In the genomic region with DNA sequence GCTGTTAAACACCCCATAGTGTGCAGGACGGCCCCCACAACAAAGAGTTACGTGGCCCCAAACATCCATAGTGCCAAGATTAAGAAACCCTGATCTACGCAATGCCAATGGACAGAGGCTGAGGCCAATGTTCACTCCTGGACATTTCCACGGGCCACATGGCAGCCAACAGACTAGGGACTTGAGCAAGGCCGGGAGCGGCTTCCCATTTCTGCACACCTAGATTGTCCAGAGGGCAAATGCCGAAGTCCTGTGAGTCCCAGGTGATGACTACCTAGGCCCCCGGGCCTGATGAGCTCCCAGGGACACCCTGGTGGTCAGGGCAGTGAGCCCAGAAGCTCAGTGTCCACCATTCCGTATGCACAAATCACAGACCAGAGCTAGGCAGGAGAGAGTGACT, we compare ENCODE assay signal across 18 cellular contexts.
A peak's percentile ranks its signal among the peaks of the same experiment; 100 is the strongest.
DNase-seq lines count a peak whose midpoint lies in the region; ATAC-seq, FAIRE-seq and TF ChIP-seq lines count a peak whose summit lies in the region.
"Had no signal": no experiment of that assay in that cellular context is flagged by ENCODE, and none has a peak within 500 bp of the region (broad histone marks: within the 10 kb centered on the region; RNA-seq: fewer than 3 reads in every experiment).

No MANE protein-coding gene starts in this region.

- peaks cover 6 to 41% (median 25%) of the 10 kb centered on the region in 4 donors for H3K4me1 ChIP-seq in liver (ENCODE audit: control insufficient read depth in 4 of 4, insufficient read depth in 4 of 4, low read length in 3 of 4)
- H3K4me1 ChIP-seq in HepG2 (ENCODE audit: insufficient read depth, low read length): no peaks in the 10 kb centered on the region
- H3K4me1 ChIP-seq in right lobe of liver: peaks cover 0 to 27% (median 10%) of the 10 kb centered on the region in 4 donors
- H3K4me1 ChIP-seq: Caco-2 had no signal

- no peaks in the 10 kb centered on the region for H3K27me3 ChIP-seq in liver (ENCODE audit: control insufficient read depth in 4 of 4, insufficient read depth in 4 of 4, low read length in 3 of 4)
- H3K27me3 ChIP-seq in HepG2 (ENCODE audit: control insufficient read depth in 1 of 2, insufficient read depth in 2 of 2, low read length in 2 of 2): peaks cover 9 to 76% of the 10 kb centered on the region in 2 experiments
- H3K27me3 ChIP-seq in right lobe of liver: no peaks in the 10 kb centered on the region
- H3K27me3 ChIP-seq: BLaER1 had no signal

- FAIRE-seq in HepG2 (lab: Jason Lieb, UNC): no peak

- TF ChIP-seq CTCF in liver (IDR thresholded peaks at IDR 0.05; ENCODE audit: low read depth, low read length, missing input control) (no peak), HepG2 (CRISPR knock-in tag; IDR thresholded peaks at IDR 0.05) (no peak), right lobe of liver (IDR thresholded peaks at IDR 0.05) (peak in 1 of 4 donors; percentile 13)

- H3K9me3 ChIP-seq in liver (ENCODE audit: control insufficient read depth in 4 of 4, low read length in 3 of 4) (no peaks in the 10 kb centered on the region), HepG2 (ENCODE audit: low read length) (no peaks in the 10 kb centered on the region), right lobe of liver (no peaks in the 10 kb centered on the region)
- H3K9me3 ChIP-seq: BLaER1, Caco-2 had no signal

- no peaks in the 10 kb centered on the region for H4K20me1 ChIP-seq in HepG2 (ENCODE audit: insufficient read depth, low read length)
- H4K20me1 ChIP-seq: BLaER1 had no signal

- no peak overlapping the region for H2AFZ ChIP-seq in HepG2 (ENCODE audit: low read length)

- BruUV-seq in HepG2 (replicated peaks; lab: Mats Ljungman, UMichigan): no TSS peak

- H3K4me3 ChIP-seq in liver (ENCODE audit: low read depth in 1 of 3, low read length in 3 of 3) (no peak overlapping the region), HepG2 (replicated peaks in 1 of 3; ENCODE audit: insufficient read depth in 1 of 3, low read depth in 2 of 3, low read length in 3 of 3) (no peak overlapping the region), right lobe of liver (no peak overlapping the region)
- H3K4me3 ChIP-seq: BLaER1 had no signal

- H3K9ac ChIP-seq in liver (ENCODE audit: low read depth in 1 of 2, low read length in 2 of 2): no peak overlapping the region
- no peak overlapping the region for H3K9ac ChIP-seq in HepG2 (ENCODE audit: insufficient read depth, low read depth, low read length)
- H3K9ac ChIP-seq: BLaER1 had no signal

- TF ChIP-seq POLR2A in HepG2 (IDR thresholded peaks at IDR 0.05; ENCODE audit: insufficient read depth in 1 of 2, low read depth in 2 of 2, low read length in 2 of 2) (no peak), right lobe of liver (IDR thresholded peaks at IDR 0.05) (no peak)

- ATAC-seq in HepG2 (no peak), right lobe of liver (peak; percentile 42 to 80 (median 61)), GM18873 (IDR thresholded peaks at IDR 0.05; ENCODE audit: low FRiP score, unreplicated experiment) (no peak)

- no peak overlapping the region for H3K4me2 ChIP-seq in HepG2 (ENCODE audit: low read depth, low read length)

- POLR2A ChIA-PET in HepG2 (lab: Yijun Ruan, JAX): no interaction called here

- TF ChIP-seq RAD21 in liver (IDR thresholded peaks at IDR 0.05): peak; percentile 31 to 32
- TF ChIP-seq RAD21 in HepG2 (CRISPR knock-in tag; IDR thresholded peaks at IDR 0.05): no peak

- intact Hi-C loops in HepG2 (cut with micrococcal nuclease; ENCODE audit: unreplicated experiment): no loop called here
- intact Hi-C loops in right lobe of liver (cut with DNase I): no loop called here

- H3K79me2 ChIP-seq in HepG2 (ENCODE audit: insufficient read depth, low read length): no peaks in the 10 kb centered on the region

- no peak for TF ChIP-seq EP300 in HepG2 (IDR thresholded peaks at IDR 0.05; ENCODE audit: low read depth in 2 of 2, low read length in 2 of 2)
- no peak for TF ChIP-seq EP300 in HepG2 (CRISPR knock-in tag; IDR thresholded peaks at IDR 0.05; ENCODE audit: borderline replicate concordance)

- H3K36me3 ChIP-seq in liver (ENCODE audit: control insufficient read depth in 4 of 4, insufficient read depth in 3 of 4, low read depth in 1 of 4, low read length in 3 of 4): peaks cover 0 to 8% (median 4%) of the 10 kb centered on the region in 4 donors
- H3K36me3 ChIP-seq in HepG2 (replicated peaks in 1 of 2; ENCODE audit: control insufficient read depth in 1 of 2, insufficient read depth in 2 of 2, low read length in 2 of 2): no peaks in the 10 kb centered on the region
- H3K36me3 ChIP-seq in right lobe of liver: peaks cover 0 to 3% (median 0%) of the 10 kb centered on the region in 4 donors
- H3K36me3 ChIP-seq: BLaER1 had no signal

- 44% methylated on average over 9 of the region's 9 CpGs for WGBS in liver
- WGBS in HepG2 (ENCODE audit: low lambda C conversion rate): 40% methylated on average over 7 of the region's 9 CpGs
- 20% methylated on average over 1 of the region's 9 CpGs for WGBS in right lobe of liver (ENCODE audit: insufficient coverage, low coverage, low lambda C conversion rate, missing lambda C conversion rate)

- in situ Hi-C loops in HepG2 (cut with HindIII; ENCODE audit: extremely low pct_ligation_motif_present, low pct_unique_long_range_greater_than_20kb): no loop called here

- H3K27ac ChIP-seq in liver (ENCODE audit: low read depth in 1 of 2, low read length in 2 of 2) (peak overlapping the region; percentile 3 to 37), HepG2 (ENCODE audit: extremely low read length, insufficient read depth, low read length) (no peak overlapping the region), cingulate gyrus (ENCODE audit: low read depth, low read length) (peak overlapping the region; percentile 60), right lobe of liver (peak overlapping the region in 1 of 3 donors; percentile 54)
- H3K27ac ChIP-seq: BLaER1, HL-60 had no signal

- no peak for DNase-seq in HepG2 (ENCODE audit: low spot score)
- peak in 2 of 3 donors; percentile 84 to 91 for DNase-seq in right lobe of liver
- DNase-seq in HK-2 (ENCODE audit: unreplicated experiment): no peak
- DNase-seq in NCI-H2227 treated with DMSO at 0.1 percent for 48 hours (lab: John Stamatoyannopoulos, UW): no peak
- DNase-seq in activated CD4-positive, alpha-beta T cell treated with anti-CD3 and anti-CD28 coated beads, Interleukin-2, amount 50 U/mL, for 48 hours: no peak
- DNase-seq: 8988T; AML-193; Caco-2; CD8-positive, alpha-beta memory T cell; DND-41; GF-D8; GOT3; H9 had no signal

- CTCF ChIA-PET in HepG2 (lab: Yijun Ruan, JAX; ENCODE audit: low intra/inter-chr PET ratio, low total read pairs): no interaction called here

TF ChIP-seq in liver, 16 proteins besides CTCF, POLR2A, EP300 and RAD21 (continues in another document):
- TF ChIP-seq REST (IDR thresholded peaks at IDR 0.05) (peak; percentile 38), FOXA2 (IDR thresholded peaks at IDR 0.05) (no peak), HNF4A (conservative IDR thresholded peaks at IDR 0.05) (peak; percentile 68 to 88), JUND (IDR thresholded peaks at IDR 0.05) (peak in 1 of 2 donors; percentile 21)

TF ChIP-seq in HepG2, 621 proteins besides CTCF, POLR2A, EP300 and RAD21:
- TF ChIP-seq ZNF282 (IDR thresholded peaks at IDR 0.05; ENCODE audit: partially characterized antibody) (no peak), TCF7 (IDR thresholded peaks at IDR 0.05; ENCODE audit: low read depth) (no peak), ISX (CRISPR knock-in tag; conservative IDR thresholded peaks at IDR 0.05) (no peak), HDAC1 (CRISPR knock-in tag; IDR thresholded peaks at IDR 0.05) (no peak), MTF1 (CRISPR knock-in tag; IDR thresholded peaks at IDR 0.05) (no peak), NR2F6 (IDR thresholded peaks at IDR 0.05) (no peak), NR2F6 (CRISPR knock-in tag; IDR thresholded peaks at IDR 0.05) (no peak), KLF12 (CRISPR knock-in tag; IDR thresholded peaks at IDR 0.05; ENCODE audit: borderline replicate concordance) (no peak), ZBTB20 (CRISPR knock-in tag; IDR thresholded peaks at IDR 0.05; ENCODE audit: borderline replicate concordance, low read depth) (no peak), PTBP1 (IDR thresholded peaks at IDR 0.05; ENCODE audit: low read depth, low read length, poor library complexity, severe bottlenecking) (no peak), SMC3 (IDR thresholded peaks at IDR 0.05; ENCODE audit: low read length) (no peak), CBX1 (IDR thresholded peaks at IDR 0.05; ENCODE audit: low read depth) (no peak), NFATC3 (CRISPR knock-in tag; IDR thresholded peaks at IDR 0.05) (no peak), TOPORS (CRISPR knock-in tag; IDR thresholded peaks at IDR 0.05) (no peak), WIZ (CRISPR knock-in tag; IDR thresholded peaks at IDR 0.05) (no peak), BRF2 (CRISPR knock-in tag; IDR thresholded peaks at IDR 0.05) (no peak), DR1 (CRISPR knock-in tag; IDR thresholded peaks at IDR 0.05) (no peak)
- TF ChIP-seq, protein P1, sequence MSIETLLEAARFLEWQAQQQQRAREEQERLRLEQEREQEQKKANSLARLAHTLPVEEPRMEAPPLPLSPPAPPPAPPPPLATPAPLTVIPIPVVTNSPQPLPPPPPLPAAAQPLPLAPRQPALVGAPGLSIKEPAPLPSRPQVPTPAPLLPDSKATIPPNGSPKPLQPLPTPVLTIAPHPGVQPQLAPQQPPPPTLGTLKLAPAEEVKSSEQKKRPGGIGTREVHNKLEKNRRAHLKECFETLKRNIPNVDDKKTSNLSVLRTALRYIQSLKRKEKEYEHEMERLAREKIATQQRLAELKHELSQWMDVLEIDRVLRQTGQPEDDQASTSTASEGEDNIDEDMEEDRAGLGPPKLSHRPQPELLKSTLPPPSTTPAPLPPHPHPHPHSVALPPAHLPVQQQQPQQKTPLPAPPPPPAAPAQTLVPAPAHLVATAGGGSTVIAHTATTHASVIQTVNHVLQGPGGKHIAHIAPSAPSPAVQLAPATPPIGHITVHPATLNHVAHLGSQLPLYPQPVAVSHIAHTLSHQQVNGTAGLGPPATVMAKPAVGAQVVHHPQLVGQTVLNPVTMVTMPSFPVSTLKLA (IDR thresholded peaks at IDR 0.05): no peak

Comparison
In these comparisons a context has a peak if more than half of its experiments do, and no peak if none do; other contexts are left out.
1. ATAC-seq: peak in right lobe of liver (4 of 4); none in HepG2 (single experiment) and GM18873 (single experiment).
2. DNase-seq: peak in right lobe of liver (2 of 3); none in HepG2 (single experiment), HK-2 (single experiment), NCI-H2227 treated with DMSO at 0.1 percent for 48 hours (single experiment) and activated CD4-positive, alpha-beta T cell treated with anti-CD3 and anti-CD28 coated beads, Interleukin-2, amount 50 U/mL, for 48 hours (0 of 2).